In genomic region chr2:223251656-223252229, GRCh38 we compare ENCODE assay signal across 20 cellular contexts.
DNase-seq lines count a peak whose midpoint lies in the region; ATAC-seq and TF ChIP-seq lines count a peak whose summit lies in the region.
"Had no signal": no experiment of that assay in that cellular context is flagged by ENCODE, and none has a peak within 500 bp of the region (broad histone marks: within the 10 kb centered on the region; RNA-seq: fewer than 3 reads in every experiment).

No MANE protein-coding gene starts in this region.

- peak overlapping the region; percentile 34; the same call in 1 of the 2 replicates for H3K27ac ChIP-seq in SK-N-MC
- H3K27ac ChIP-seq in trophoblast cell (ENCODE audit: low read depth, low read length): no peak overlapping the region
- H3K27ac ChIP-seq: 22Rv1 had no signal

- H3K4me1 ChIP-seq in trophoblast cell (ENCODE audit: control insufficient read depth in 1 of 2, insufficient read depth in 2 of 2, low read length in 2 of 2): no peaks in the 10 kb centered on the region
- H3K4me1 ChIP-seq: BE2C, HAP-1 had no signal

- peaks cover 5% of the 10 kb centered on the region; the same call in 1 of the 2 replicates for H3K9me3 ChIP-seq in SK-N-MC (ENCODE audit: low read depth, low read length)
- no peaks in the 10 kb centered on the region for H3K9me3 ChIP-seq in trophoblast cell (ENCODE audit: insufficient read depth, low read depth, low read length)
- H3K9me3 ChIP-seq: BE2C, HAP-1 had no signal

- H4K91ac ChIP-seq in trophoblast cell (ENCODE audit: low read depth, low read length): peak overlapping the region; percentile 4

- H3K23ac ChIP-seq in trophoblast cell (ENCODE audit: low read length): no peak overlapping the region

- H2AK5ac ChIP-seq in trophoblast cell (ENCODE audit: low read length): no peak overlapping the region

- peak overlapping the region; percentile 18 for H2BK12ac ChIP-seq in trophoblast cell (ENCODE audit: low read length)

- H3K4me3 ChIP-seq in SK-N-MC (no peak overlapping the region), trophoblast cell (ENCODE audit: low read depth, low read length) (no peak overlapping the region)
- H3K4me3 ChIP-seq: HAP-1 had no signal

- no peaks in the 10 kb centered on the region for H3K79me1 ChIP-seq in trophoblast cell (ENCODE audit: low read length)

- no peak overlapping the region for H3K4me3 Mint-ChIP-seq in osteocyte (ENCODE audit: unreplicated experiment)
- H3K4me3 Mint-ChIP-seq: CD4-positive, alpha-beta memory T cell; HFFc6 had no signal

- H3K36me3 ChIP-seq in SK-N-MC (ENCODE audit: insufficient read depth, low read length): no peaks in the 10 kb centered on the region
- no peaks in the 10 kb centered on the region for H3K36me3 ChIP-seq in trophoblast cell (ENCODE audit: control insufficient read depth in 1 of 2, insufficient read depth in 2 of 2, low read length in 2 of 2)
- H3K36me3 ChIP-seq: BE2C, HAP-1 had no signal

- DNase-seq in DMS79 treated with DMSO at 0.1 percent for 48 hours (lab: John Stamatoyannopoulos, UW) (peak; percentile 5), DMS79 (lab: John Stamatoyannopoulos, UW) (no peak), SK-N-MC (ENCODE audit: low read depth, low spot score) (no peak), trophoblast cell (no peak), DMS 273 (lab: John Stamatoyannopoulos, UW; ENCODE audit: unreplicated experiment) (no peak), osteocyte (ENCODE audit: extremely low spot score, unreplicated experiment) (no peak)
- DNase-seq: AML-193; BE2C; C1 segment of cervical spinal cord; Calu3; CD4-positive, alpha-beta memory T cell; COR-L47; DMS153; GF-D8; GOT3; HFFc6 had no signal

- TF ChIP-seq CTCF in osteocyte (IDR thresholded peaks at IDR 0.05): no peak

- H3K9ac ChIP-seq in SK-N-MC (ENCODE audit: insufficient read length) (no peak overlapping the region), trophoblast cell (ENCODE audit: low read length) (no peak overlapping the region)

- peaks cover 10% of the 10 kb centered on the region for H3K36me3 Mint-ChIP-seq in osteocyte (ENCODE audit: unreplicated experiment)
- H3K36me3 Mint-ChIP-seq: CD4-positive, alpha-beta memory T cell had no signal

- no peak overlapping the region for H3K4me2 ChIP-seq in trophoblast cell (ENCODE audit: low read length)

- no peaks in the 10 kb centered on the region for H3K27me3 ChIP-seq in trophoblast cell (ENCODE audit: insufficient read depth, low read length)
- H3K27me3 ChIP-seq: BE2C had no signal

- no peak overlapping the region for H3K4ac ChIP-seq in trophoblast cell (ENCODE audit: low read depth, low read length)

- H4K8ac ChIP-seq in trophoblast cell (ENCODE audit: low read depth, low read length): no peak overlapping the region

- H3K14ac ChIP-seq in trophoblast cell (ENCODE audit: low read length): no peak overlapping the region

- no peak overlapping the region for H2BK5ac ChIP-seq in trophoblast cell (ENCODE audit: low read depth, low read length, poor library complexity)

- H3K9me3 Mint-ChIP-seq in osteocyte (ENCODE audit: unreplicated experiment): peaks cover 26% of the 10 kb centered on the region

- peaks cover 9% of the 10 kb centered on the region for H3K4me1 Mint-ChIP-seq in osteocyte (ENCODE audit: unreplicated experiment)
- H3K4me1 Mint-ChIP-seq: CD4-positive, alpha-beta memory T cell had no signal

- no peak overlapping the region for H4K12ac ChIP-seq in trophoblast cell (ENCODE audit: low read depth, low read length)

- H2BK120ac ChIP-seq in trophoblast cell (ENCODE audit: insufficient read depth, low read length, poor library complexity): no peak overlapping the region

- WGBS in trophoblast cell (ENCODE audit: extremely low coverage, insufficient coverage, insufficient read length): no CpG with 5 or more reads among the region's 10 CpGs

- no peak overlapping the region for H3K18ac ChIP-seq in trophoblast cell (ENCODE audit: low read length)

- no peaks in the 10 kb centered on the region for H3K27me3 Mint-ChIP-seq in osteocyte (ENCODE audit: unreplicated experiment)
- H3K27me3 Mint-ChIP-seq: CD4-positive, alpha-beta memory T cell had no signal

- peaks cover under 1% of the 10 kb centered on the region for H3K79me2 ChIP-seq in trophoblast cell (ENCODE audit: control insufficient read depth, insufficient read depth, low read length, poor library complexity)

- H3K27ac Mint-ChIP-seq in osteocyte (ENCODE audit: unreplicated experiment): no peak overlapping the region
- H3K27ac Mint-ChIP-seq: CD4-positive, alpha-beta memory T cell; HFFc6 had no signal

- no peak overlapping the region for H2AFZ ChIP-seq in trophoblast cell (ENCODE audit: insufficient read depth, low read length, poor library complexity)

- ATAC-seq in GM18861 (IDR thresholded peaks at IDR 0.05; ENCODE audit: unreplicated experiment) (no peak), GM18873 (IDR thresholded peaks at IDR 0.05; ENCODE audit: low FRiP score, unreplicated experiment) (no peak)
